Comparison of ENCODE assay signal across 21 cellular contexts in genomic region chr19:32814046-32814445, GRCh38. TPM values are rescaled to one million over a fixed set of nuclear protein-coding genes. Genes with fewer than 3 reads are reported as not detected.
DNase-seq lines count a peak whose midpoint lies in the region; ATAC-seq, FAIRE-seq and TF ChIP-seq lines count a peak whose summit lies in the region.
"Had no signal": no experiment of that assay in that cellular context is flagged by ENCODE, and none has a peak within 500 bp of the region (broad histone marks: within the 10 kb centered on the region; RNA-seq: fewer than 3 reads in every experiment).

No MANE protein-coding gene starts in this region.

- no peak overlapping the region for H3K9ac ChIP-seq in astrocyte (ENCODE audit: low read length)
- H3K9ac ChIP-seq in HepG2 (ENCODE audit: insufficient read depth, low read depth, low read length): no peak overlapping the region

- no peak for TF ChIP-seq RAD21 in HepG2 (CRISPR knock-in tag; IDR thresholded peaks at IDR 0.05)

- H3K36me3 Mint-ChIP-seq in astrocyte (ENCODE audit: low read depth, unreplicated experiment): no peaks in the 10 kb centered on the region

- peaks cover 50% of the 10 kb centered on the region for H3K27me3 Mint-ChIP-seq in astrocyte (ENCODE audit: low read depth, unreplicated experiment)

- no peaks in the 10 kb centered on the region for H3K4me1 Mint-ChIP-seq in astrocyte (ENCODE audit: low read depth, unreplicated experiment)

- H3K36me3 ChIP-seq in astrocyte (ENCODE audit: insufficient read depth, low read length): no peaks in the 10 kb centered on the region
- H3K36me3 ChIP-seq in thyroid gland: no peaks in the 10 kb centered on the region
- H3K36me3 ChIP-seq in HepG2 (replicated peaks in 1 of 2; ENCODE audit: control insufficient read depth in 1 of 2, insufficient read depth in 2 of 2, low read length in 2 of 2): no peaks in the 10 kb centered on the region
- H3K36me3 ChIP-seq in esophagus squamous epithelium: no peaks in the 10 kb centered on the region

- in situ Hi-C loops in HepG2 (cut with HindIII; ENCODE audit: extremely low pct_ligation_motif_present, low pct_unique_long_range_greater_than_20kb): no loop called here

- ATAC-seq in HepG2: no peak

- H3K4me2 ChIP-seq in astrocyte (ENCODE audit: low read length): peak overlapping the region; percentile 11
- no peak overlapping the region for H3K4me2 ChIP-seq in HepG2 (ENCODE audit: low read depth, low read length)

- H4K20me1 ChIP-seq in astrocyte (ENCODE audit: insufficient read depth, low read length) (no peaks in the 10 kb centered on the region), HepG2 (ENCODE audit: insufficient read depth, low read length) (no peaks in the 10 kb centered on the region)

- intact Hi-C loops in head of caudate nucleus (cut with DNase I) (no loop called here), thyroid gland (cut with DNase I) (no loop called here), HepG2 (cut with micrococcal nuclease; ENCODE audit: unreplicated experiment) (no loop called here), esophagus squamous epithelium (cut with DNase I) (no loop called here)

- no peak overlapping the region for H3K27ac Mint-ChIP-seq in astrocyte (ENCODE audit: unreplicated experiment)
- H3K27ac Mint-ChIP-seq: CD4-positive, alpha-beta T cell; HFFc6 had no signal

- CTCF ChIA-PET in HepG2 (lab: Yijun Ruan, JAX; ENCODE audit: low intra/inter-chr PET ratio, low total read pairs): no interaction called here

- H3K4me1 ChIP-seq in astrocyte (ENCODE audit: insufficient read depth, low read length) (no peaks in the 10 kb centered on the region), thyroid gland (peaks cover 0 to 6% of the 10 kb centered on the region in 2 donors), HepG2 (ENCODE audit: insufficient read depth, low read length) (peaks cover 43% of the 10 kb centered on the region), esophagus squamous epithelium (peaks cover 0 to 12% (median 0%) of the 10 kb centered on the region in 3 donors)

- H3K27me3 ChIP-seq in astrocyte (ENCODE audit: insufficient read depth, low read length) (no peaks in the 10 kb centered on the region), thyroid gland (no peaks in the 10 kb centered on the region), HepG2 (ENCODE audit: control insufficient read depth in 1 of 2, insufficient read depth in 2 of 2, low read length in 2 of 2) (peaks cover 7 to 21% of the 10 kb centered on the region in 2 experiments; a peak in 4 of 5 replicates), esophagus squamous epithelium (peaks cover 0 to 11% (median 0%) of the 10 kb centered on the region in 4 donors)

- H2AFZ ChIP-seq in astrocyte (ENCODE audit: low read depth, low read length): no peak overlapping the region
- H2AFZ ChIP-seq in HepG2 (ENCODE audit: low read length): no peak overlapping the region

- no peak for TF ChIP-seq EP300 in HepG2 (IDR thresholded peaks at IDR 0.05; ENCODE audit: low read depth in 2 of 2, low read length in 2 of 2)
- TF ChIP-seq EP300 in HepG2 (CRISPR knock-in tag; IDR thresholded peaks at IDR 0.05; ENCODE audit: borderline replicate concordance): no peak

- FAIRE-seq in astrocyte (lab: Jason Lieb, UNC): no peak
- FAIRE-seq in HepG2 (lab: Jason Lieb, UNC): no peak
- FAIRE-seq: G401.6, GM12891, GM19239, RCC 7860 had no signal

- no TSS peak for BruUV-seq in HepG2 (replicated peaks; lab: Mats Ljungman, UMichigan)

- no peak for TF ChIP-seq POLR2A in thyroid gland (IDR thresholded peaks at IDR 0.05)
- TF ChIP-seq POLR2A in HepG2 (IDR thresholded peaks at IDR 0.05; ENCODE audit: insufficient read depth in 1 of 2, low read depth in 2 of 2, low read length in 2 of 2): no peak
- no peak for TF ChIP-seq POLR2A in esophagus squamous epithelium (IDR thresholded peaks at IDR 0.05)

- DNase-seq in stimulated activated CD4-positive, alpha-beta T cell treated with anti-CD3 and anti-CD28 coated beads, Interleukin-15, amount 100 ng/mL, for 24 hours: peak; percentile 16
- no peak for DNase-seq in stimulated activated CD4-positive, alpha-beta T cell treated with anti-CD3 and anti-CD28 coated beads, Interleukin-4, amount 100 ng/mL, for 24 hours
- DNase-seq in astrocyte (ENCODE audit: low read depth) (no peak), head of caudate nucleus (peak; percentile 30 to 89 (median 66)), thyroid gland (peak; percentile 5 to 24), RKO (ENCODE audit: low spot score) (no peak), HepG2 (ENCODE audit: low spot score) (no peak), esophagus squamous epithelium (lab: John Stamatoyannopoulos, UW) (no peak)
- DNase-seq: CD4-positive, alpha-beta T cell; DMS79; HFFc6; MM.1S; NCI-H1105; NCI-H1694 treated with DMSO at 0.1 percent for 48 hours; NCI-H446 treated with DMSO at 0.1 percent for 48 hours; NCI-H774; SHP77 treated with DMSO at 0.1 percent for 48 hours had no signal

- POLR2A ChIA-PET in HepG2 (lab: Yijun Ruan, JAX): no interaction called here

- no peak overlapping the region for H3K4me3 Mint-ChIP-seq in astrocyte (ENCODE audit: unreplicated experiment)
- H3K4me3 Mint-ChIP-seq: CD4-positive, alpha-beta T cell; HFFc6 had no signal

- peaks cover 3% of the 10 kb centered on the region for H3K9me3 ChIP-seq in astrocyte (ENCODE audit: insufficient read depth, low read depth, low read length)
- H3K9me3 ChIP-seq in thyroid gland: no peaks in the 10 kb centered on the region
- H3K9me3 ChIP-seq in HepG2 (ENCODE audit: low read length): no peaks in the 10 kb centered on the region
- no peaks in the 10 kb centered on the region for H3K9me3 ChIP-seq in esophagus squamous epithelium

- no peaks in the 10 kb centered on the region for H3K79me2 ChIP-seq in astrocyte (ENCODE audit: insufficient read depth, low read length)
- H3K79me2 ChIP-seq in HepG2 (ENCODE audit: insufficient read depth, low read length): no peaks in the 10 kb centered on the region

- no peak overlapping the region for H3K4me3 ChIP-seq in astrocyte (ENCODE audit: insufficient read depth, low read depth, low read length)
- no peak overlapping the region for H3K4me3 ChIP-seq in thyroid gland (replicated peaks in 1 of 3)
- H3K4me3 ChIP-seq in HepG2 (replicated peaks in 1 of 3; ENCODE audit: insufficient read depth in 1 of 3, low read depth in 2 of 3, low read length in 3 of 3): no peak overlapping the region; a peak in 1 of 6 replicates
- no peak overlapping the region for H3K4me3 ChIP-seq in esophagus squamous epithelium

- peaks cover 2% of the 10 kb centered on the region for H3K9me3 Mint-ChIP-seq in astrocyte (ENCODE audit: unreplicated experiment)
- H3K9me3 Mint-ChIP-seq: CD4-positive, alpha-beta T cell; HFFc6 had no signal

- TF ChIP-seq CTCF in astrocyte (IDR thresholded peaks at IDR 0.05; ENCODE audit: insufficient read depth, low read depth, low read length) (no peak), thyroid gland (IDR thresholded peaks at IDR 0.05) (no peak), HepG2 (CRISPR knock-in tag; IDR thresholded peaks at IDR 0.05) (no peak), esophagus squamous epithelium (IDR thresholded peaks at IDR 0.05) (no peak)

- H3K27ac ChIP-seq in astrocyte (ENCODE audit: low read depth, low read length) (no peak overlapping the region), thyroid gland (no peak overlapping the region), HepG2 (ENCODE audit: extremely low read length, insufficient read depth, low read length) (no peak overlapping the region), esophagus squamous epithelium (no peak overlapping the region)

- 26 to 31% methylated on average over 8 of the region's 8 CpGs for WGBS in thyroid gland, 2 donors
- 2% methylated on average over 7 of the region's 8 CpGs for WGBS in HepG2 (ENCODE audit: low lambda C conversion rate)
- 33 to 38% methylated on average over 6 to 7 of the region's 8 CpGs for WGBS in esophagus squamous epithelium, 2 donors

RNA-seq across cellular contexts. Expression of gene SLC7A9, which starts 55.5 kb away (rescaled TPM):
- total RNA-seq in astrocyte (0.17 and 0.45 TPM in 2 replicates), thyroid gland (1 to 10 TPM in 1 of 4 donors, under 1 TPM in 2, not detected in 1; 0.67 to 2.1 (median 0.67) TPM), HepG2 (2016; rRNA removed; fragmentation: Illumina TruSeq; extraction: Trizol) (3.2 and 4.7 TPM in 2 replicates), esophagus squamous epithelium (under 1 TPM in 1 of 4 donors, not detected in 3; 0.19 TPM)
- 3.1 and 3.7 TPM in 2 replicates for total RNA-seq in HepG2 (2016; cell fraction: cytosol; rRNA removed; fragmentation: Illumina TruSeq; extraction: Trizol; ENCODE audit: low read depth)
- total RNA-seq in HepG2 (2016; cell fraction: insoluble cytoplasmic fraction; rRNA removed; fragmentation: Illumina TruSeq; extraction: Trizol): 3.2 and 5.3 TPM in 2 replicates
- total RNA-seq in HepG2 (2016; cell fraction: membrane; rRNA removed; fragmentation: Illumina TruSeq; extraction: Trizol): 3.7 and 4.3 TPM in 2 replicates
- total RNA-seq in HepG2 (2016; cell fraction: nucleus; rRNA removed; fragmentation: Illumina TruSeq; extraction: Trizol): 5.8 and 6.1 TPM in 2 replicates
- 8.3 and 8.8 TPM in 2 replicates for polyA plus RNA-seq in HepG2 (2011; rRNA removed)
- 6.3 and 6.8 TPM in 2 replicates for polyA plus RNA-seq in HepG2 (2011; cell fraction: cytosol; rRNA removed)
- polyA plus RNA-seq in HepG2 (2011; cell fraction: nucleus; rRNA removed): 13.7 and 17.8 TPM in 2 replicates
- 2.7 and 5.6 TPM in 2 replicates for polyA plus RNA-seq in HepG2 (2012)
- 2.4 and 3.1 TPM in 2 replicates for polyA plus RNA-seq in HepG2 (2016; cell fraction: cytosol; fragmentation: Illumina TruSeq; extraction: Trizol; ENCODE audit: low read depth)
- 3.4 and 3.9 TPM in 2 replicates for polyA plus RNA-seq in HepG2 (2016; cell fraction: insoluble cytoplasmic fraction; fragmentation: Illumina TruSeq; extraction: Trizol; ENCODE audit: low read depth)
- polyA plus RNA-seq in HepG2 (2016; cell fraction: membrane; fragmentation: Illumina TruSeq; extraction: Trizol; ENCODE audit: low read depth): 3.1 and 3.4 TPM in 2 replicates
- polyA plus RNA-seq in HepG2 (2016; cell fraction: nucleus; fragmentation: Illumina TruSeq; extraction: Trizol; ENCODE audit: insufficient read depth, low read depth): 7.4 and 7.6 TPM in 2 replicates
- 0.12 and 15.3 TPM in 2 replicates for polyA minus RNA-seq in HepG2 (2011; rRNA and poly(A)+ RNA removed; ENCODE audit: low replicate concordance)
- polyA minus RNA-seq in HepG2 (2011; cell fraction: cytosol; rRNA and poly(A)+ RNA removed): 2.7 and 2.9 TPM in 2 replicates
- polyA minus RNA-seq in HepG2 (2011; cell fraction: nucleus; rRNA and poly(A)+ RNA removed): 5.5 and 6.8 TPM in 2 replicates
- total RNA-seq: HFFc6 had no signal

Comparison
In these comparisons a context has a peak if more than half of its experiments do, and no peak if none do; other contexts are left out.
1. DNase-seq: peak in stimulated activated CD4-positive, alpha-beta T cell treated with anti-CD3 and anti-CD28 coated beads, Interleukin-15, amount 100 ng/mL, for 24 hours (single experiment), head of caudate nucleus (42 of 42) and thyroid gland (2 of 2); none in stimulated activated CD4-positive, alpha-beta T cell treated with anti-CD3 and anti-CD28 coated beads, Interleukin-4, amount 100 ng/mL, for 24 hours (single experiment), astrocyte (single experiment), RKO (single experiment), HepG2 (single experiment) and esophagus squamous epithelium (single experiment).